8 cellular contexts compared by ENCODE assay signal in the genomic region with DNA sequence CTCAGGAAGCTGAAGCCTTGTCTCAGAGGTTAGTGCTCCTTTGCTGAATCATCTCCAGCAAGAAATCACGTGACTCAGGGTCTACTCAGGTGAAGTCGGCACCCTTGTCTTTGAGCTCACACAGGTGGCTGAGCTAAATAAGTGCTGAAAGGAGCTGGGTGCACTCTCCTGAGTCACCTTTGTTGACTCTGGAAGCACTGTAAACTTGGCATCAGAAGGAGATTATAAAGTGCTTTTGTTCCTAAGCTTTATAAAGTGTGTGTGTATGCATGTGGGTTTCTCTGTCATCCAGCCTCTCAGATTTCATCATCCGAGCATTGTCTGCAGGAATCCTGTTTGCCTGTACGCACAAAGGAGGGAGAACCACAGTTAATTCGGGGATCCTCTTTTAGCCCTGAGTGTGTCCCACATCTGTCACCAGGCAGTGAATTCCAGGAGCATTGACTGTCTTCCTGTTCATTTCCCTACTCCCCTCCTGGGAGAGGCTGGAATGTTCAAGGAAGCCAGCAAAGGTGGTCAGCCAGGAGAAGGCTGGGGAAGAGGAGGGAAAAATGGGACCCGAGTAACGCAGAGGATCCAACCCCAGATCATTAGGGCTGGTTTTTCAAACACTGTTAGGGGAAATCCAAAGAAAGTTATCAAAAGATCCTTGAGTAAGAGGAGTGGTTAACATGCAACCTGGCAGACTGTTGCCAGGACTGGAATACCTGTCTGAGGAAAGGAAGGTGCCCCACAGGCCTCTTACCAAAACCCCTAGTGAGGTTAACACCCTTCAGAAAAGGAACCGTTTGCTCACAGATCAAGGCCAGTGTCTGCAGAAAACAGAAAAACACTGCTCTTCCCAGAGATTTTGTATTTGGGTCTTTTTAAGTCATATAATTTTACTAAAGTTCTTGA.
DNase-seq lines count a peak whose midpoint lies in the region; ATAC-seq lines count a peak whose summit lies in the region.

No MANE protein-coding gene starts in this region.

- CTCF ChIA-PET in CD4-positive, alpha-beta memory T cell (lab: Charles Lee; ENCODE audit: partially characterized antibody): interaction anchor here (0.9 kb wide), 2 partner anchors 13 to 299 kb away, joined by 3 to 4 read pairs; no protein-coding TSS in a partner anchor

- H3K9me3 ChIP-seq in CD4-positive, alpha-beta memory T cell (ENCODE audit: control insufficient read depth in 1 of 2, low read length in 2 of 2): no peaks in the 10 kb centered on the region
- no peaks in the 10 kb centered on the region for H3K9me3 ChIP-seq in SJCRH30 (replicated peaks)
- H3K9me3 ChIP-seq in duodenal mucosa (ENCODE audit: control insufficient read depth in 1 of 2, low read length in 2 of 2): no peaks in the 10 kb centered on the region
- H3K9me3 ChIP-seq in mucosa of stomach (ENCODE audit: control insufficient read depth, low read length): no peaks in the 10 kb centered on the region

- no peak overlapping the region for H3K4me3 Mint-ChIP-seq in CD4-positive, alpha-beta memory T cell

- no peaks in the 10 kb centered on the region for H3K4me1 ChIP-seq in CD4-positive, alpha-beta memory T cell (ENCODE audit: insufficient read depth, low read length)
- H3K4me1 ChIP-seq in SJCRH30 (peaks cover 7% of the 10 kb centered on the region), duodenal mucosa (ENCODE audit: control insufficient read depth in 1 of 2, insufficient read depth in 2 of 2, low read length in 2 of 2) (peaks cover 31 to 53% of the 10 kb centered on the region in 2 donors), mucosa of stomach (ENCODE audit: control insufficient read depth, insufficient read depth, low read length) (peaks cover 42% of the 10 kb centered on the region)

- H3K9me3 Mint-ChIP-seq in CD4-positive, alpha-beta memory T cell: no peaks in the 10 kb centered on the region

- H3K4me3 ChIP-seq in CD4-positive, alpha-beta memory T cell (ENCODE audit: low read length in 2 of 2): no peak overlapping the region
- H3K4me3 ChIP-seq in SJCRH30: no peak overlapping the region
- H3K4me3 ChIP-seq in duodenal mucosa (ENCODE audit: low read depth in 1 of 2, low read length in 2 of 2): no peak overlapping the region
- H3K4me3 ChIP-seq in mucosa of stomach (ENCODE audit: low read length): no peak overlapping the region

- DNase-seq in CD4-positive, alpha-beta memory T cell: no peak
- DNase-seq in SJCRH30 (peak in 1 of 2 experiments; percentile 57), Ammon's horn (ENCODE audit: low spot score) (no peak)

- POLR2A ChIA-PET in CD4-positive, alpha-beta memory T cell (lab: Charles Lee; ENCODE audit: partially characterized antibody): interaction anchor here (0.7 to 0.9 kb wide), 2 partner anchors 17 to 153 kb away, joined by 3 to 4 read pairs; no protein-coding TSS in a partner anchor

- H3K9ac ChIP-seq in duodenal mucosa (ENCODE audit: low read depth in 1 of 2, low read length in 2 of 2) (no peak overlapping the region), mucosa of stomach (ENCODE audit: low read length) (peak overlapping the region; percentile 24)

- ATAC-seq in HG02798 (IDR thresholded peaks at IDR 0.05; ENCODE audit: poor library complexity, unreplicated experiment) (peak; percentile 56), GM21717 (IDR thresholded peaks at IDR 0.05; ENCODE audit: unreplicated experiment) (no peak), HG02885 (IDR thresholded peaks at IDR 0.05; ENCODE audit: poor library complexity, unreplicated experiment) (no peak)

- no peaks in the 10 kb centered on the region for H3K27me3 ChIP-seq in CD4-positive, alpha-beta memory T cell (ENCODE audit: insufficient read depth, low read length)
- H3K27me3 ChIP-seq in SJCRH30 (no peaks in the 10 kb centered on the region), duodenal mucosa (ENCODE audit: control insufficient read depth in 1 of 2, insufficient read depth in 2 of 2, low read length in 2 of 2) (no peaks in the 10 kb centered on the region), mucosa of stomach (ENCODE audit: control insufficient read depth, insufficient read depth, low read length) (no peaks in the 10 kb centered on the region)

- intact Hi-C loops in CD4-positive, alpha-beta memory T cell (cut with micrococcal nuclease): loop anchor here (10.0 kb wide), 1 partner anchor 243 kb away; no protein-coding TSS in a partner anchor

- peaks cover 60 to 93% of the 10 kb centered on the region in 2 donors for H3K36me3 Mint-ChIP-seq in CD4-positive, alpha-beta memory T cell

- no peaks in the 10 kb centered on the region for H3K27me3 Mint-ChIP-seq in CD4-positive, alpha-beta memory T cell

- peak overlapping the region in 6 of 7 donors; percentile 52 to 90 (median 76) for H3K27ac Mint-ChIP-seq in CD4-positive, alpha-beta memory T cell

- H3K27ac ChIP-seq in CD4-positive, alpha-beta memory T cell (ENCODE audit: low read depth, low read length): no peak overlapping the region
- H3K27ac ChIP-seq in SJCRH30: peak overlapping the region; percentile 5; the same call in 1 of the 2 replicates
- peak overlapping the region; percentile 44 for H3K27ac ChIP-seq in duodenal mucosa (ENCODE audit: low read depth, low read length)

- peaks cover 2 to 34% (median 19%) of the 10 kb centered on the region in 4 donors for H3K4me1 Mint-ChIP-seq in CD4-positive, alpha-beta memory T cell

- H3K36me3 ChIP-seq in CD4-positive, alpha-beta memory T cell (ENCODE audit: insufficient read depth, low read length): peaks cover 71% of the 10 kb centered on the region
- H3K36me3 ChIP-seq in SJCRH30 (no peaks in the 10 kb centered on the region), duodenal mucosa (ENCODE audit: control insufficient read depth in 1 of 2, insufficient read depth in 2 of 2, low read length in 2 of 2) (no peaks in the 10 kb centered on the region), mucosa of stomach (ENCODE audit: control insufficient read depth, insufficient read depth, low read length) (no peaks in the 10 kb centered on the region)
